1 cellular context compared by ENCODE assay signal in the genomic region with DNA sequence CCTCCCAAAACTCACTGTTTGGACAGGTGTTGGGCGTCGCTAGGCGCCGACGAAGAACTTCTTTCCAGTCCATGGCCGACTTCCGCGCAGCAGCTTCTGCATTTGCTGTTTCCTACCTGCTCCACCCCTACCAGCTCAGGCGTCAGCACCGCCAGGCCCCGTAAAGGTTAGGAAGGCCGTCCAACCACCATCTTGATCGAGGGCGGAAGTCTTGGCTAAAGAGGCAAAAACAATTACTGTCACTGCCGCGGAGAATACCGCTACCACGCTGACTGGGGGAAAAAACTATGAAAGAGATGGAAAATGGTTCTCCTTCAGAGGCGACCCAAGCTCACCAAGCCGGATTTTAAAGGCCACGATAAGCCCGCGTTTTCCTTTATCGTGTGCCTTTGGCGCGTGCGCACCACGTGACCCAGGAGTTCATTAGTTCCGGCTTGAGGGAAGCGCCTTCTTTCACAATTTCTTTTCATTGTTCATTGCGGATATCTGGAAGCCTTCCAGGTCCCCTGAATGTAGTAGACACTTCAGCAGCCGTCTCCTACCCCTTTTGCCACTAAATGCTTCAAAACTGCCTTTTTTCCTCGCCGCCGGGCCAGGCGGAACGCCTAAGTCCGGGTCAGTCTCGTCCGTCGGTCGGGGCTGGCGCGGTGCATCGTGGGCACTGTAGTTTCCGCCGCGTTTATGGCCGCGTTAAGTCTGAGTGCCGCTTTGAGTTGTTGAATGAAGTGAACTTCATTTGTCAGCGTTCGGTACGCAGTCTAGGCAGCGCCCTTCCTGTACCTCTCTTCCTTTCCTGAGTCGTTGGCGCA.
TF ChIP-seq lines count a peak whose summit lies in the region.

Gene PPP2R3C, minus strand, starts transcription at position 104 of the 809 bp plus-strand sequence. Its CDS starts 31 bp downstream, at position 73.
Gene PRORP, plus strand, starts transcription at position 666 of the 809 bp plus-strand sequence. CDS start 694 bp downstream, outside the sequence.

TF ChIP-seq in HepG2, 621 proteins besides CTCF, POLR2A, EP300 and RAD21 (continued from another document and continues in another):
- TF ChIP-seq ZBTB7A (CRISPR knock-in tag; IDR thresholded peaks at IDR 0.05) (peak; percentile 76; the same call in 1 of the 2 replicates), ZNF337 (CRISPR knock-in tag; IDR thresholded peaks at IDR 0.05; ENCODE audit: borderline replicate concordance, low read depth) (peak; percentile 99; the same call in 1 of the 2 replicates), SRY (CRISPR knock-in tag; IDR thresholded peaks at IDR 0.05) (peak; percentile 99), SRSF1 (optimal IDR thresholded peaks at IDR 0.05; ENCODE audit: low read depth, low read length) (peak; percentile 79), HIVEP1 (CRISPR knock-in tag; IDR thresholded peaks at IDR 0.05) (peak; percentile 96), ZNF782 (CRISPR knock-in tag; IDR thresholded peaks at IDR 0.05; ENCODE audit: borderline replicate concordance) (peak; percentile 96), NFYB (CRISPR knock-in tag; IDR thresholded peaks at IDR 0.05) (peak; percentile 73), ETV6 (CRISPR knock-in tag; conservative IDR thresholded peaks at IDR 0.05) (peak; percentile 86), KDM3A (CRISPR knock-in tag; IDR thresholded peaks at IDR 0.05; ENCODE audit: low read depth) (peak; percentile 62), ZNF383 (CRISPR knock-in tag; IDR thresholded peaks at IDR 0.05; ENCODE audit: borderline replicate concordance) (peak; percentile 100), ZNF281 (CRISPR knock-in tag; IDR thresholded peaks at IDR 0.05; ENCODE audit: borderline replicate concordance) (peak; percentile 79), TEAD3 (CRISPR knock-in tag; optimal IDR thresholded peaks at IDR 0.05; ENCODE audit: borderline replicate concordance) (peak; percentile 77), CENPBD1 (CRISPR knock-in tag; IDR thresholded peaks at IDR 0.05; ENCODE audit: borderline replicate concordance, low read depth) (peak; percentile 96; the same call in 1 of the 2 replicates), ZNF333 (CRISPR knock-in tag; IDR thresholded peaks at IDR 0.05; ENCODE audit: borderline replicate concordance) (peak; percentile 98), HOXA9 (CRISPR knock-in tag; IDR thresholded peaks at IDR 0.05; ENCODE audit: borderline replicate concordance) (peak; percentile 89), SNAI1 (CRISPR knock-in tag; IDR thresholded peaks at IDR 0.05; ENCODE audit: borderline replicate concordance) (peak; percentile 99), ZFP62 (CRISPR knock-in tag; IDR thresholded peaks at IDR 0.05) (no peak), NONO (IDR thresholded peaks at IDR 0.05) (no peak), NONO (CRISPR knock-in tag; conservative IDR thresholded peaks at IDR 0.05) (peak; percentile 93), ZFP91 (CRISPR knock-in tag; IDR thresholded peaks at IDR 0.05; ENCODE audit: borderline replicate concordance) (peak; percentile 98), KDM2A (CRISPR knock-in tag; IDR thresholded peaks at IDR 0.05; ENCODE audit: borderline replicate concordance, low read depth) (peak; percentile 95), ZNF451 (CRISPR knock-in tag; IDR thresholded peaks at IDR 0.05) (peak; percentile 92; the same call in 1 of the 2 replicates), SALL2 (CRISPR knock-in tag; IDR thresholded peaks at IDR 0.05) (peak; percentile 98)
- TF ChIP-seq, protein P1, sequence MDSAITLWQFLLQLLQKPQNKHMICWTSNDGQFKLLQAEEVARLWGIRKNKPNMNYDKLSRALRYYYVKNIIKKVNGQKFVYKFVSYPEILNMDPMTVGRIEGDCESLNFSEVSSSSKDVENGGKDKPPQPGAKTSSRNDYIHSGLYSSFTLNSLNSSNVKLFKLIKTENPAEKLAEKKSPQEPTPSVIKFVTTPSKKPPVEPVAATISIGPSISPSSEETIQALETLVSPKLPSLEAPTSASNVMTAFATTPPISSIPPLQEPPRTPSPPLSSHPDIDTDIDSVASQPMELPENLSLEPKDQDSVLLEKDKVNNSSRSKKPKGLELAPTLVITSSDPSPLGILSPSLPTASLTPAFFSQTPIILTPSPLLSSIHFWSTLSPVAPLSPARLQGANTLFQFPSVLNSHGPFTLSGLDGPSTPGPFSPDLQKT (CRISPR knock-in tag; IDR thresholded peaks at IDR 0.05; ENCODE audit: borderline replicate concordance) = peak; percentile 62; the same call in 1 of the 2 replicates
- TF ChIP-seq, protein P2, sequence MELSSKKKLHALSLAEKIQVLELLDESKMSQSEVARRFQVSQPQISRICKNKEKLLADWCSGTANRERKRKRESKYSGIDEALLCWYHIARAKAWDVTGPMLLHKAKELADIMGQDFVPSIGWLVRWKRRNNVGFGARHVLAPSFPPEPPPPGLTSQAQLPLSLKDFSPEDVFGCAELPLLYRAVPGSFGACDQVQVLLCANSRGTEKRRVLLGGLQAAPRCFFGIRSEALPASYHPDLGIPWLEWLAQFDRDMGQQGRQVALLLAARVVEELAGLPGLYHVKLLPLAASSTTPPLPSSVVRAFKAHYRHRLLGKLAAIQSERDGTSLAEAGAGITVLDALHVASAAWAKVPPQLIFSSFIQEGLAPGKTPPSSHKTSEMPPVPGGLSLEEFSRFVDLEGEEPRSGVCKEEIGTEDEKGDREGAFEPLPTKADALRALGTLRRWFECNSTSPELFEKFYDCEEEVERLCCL (CRISPR knock-in tag; IDR thresholded peaks at IDR 0.05; ENCODE audit: borderline replicate concordance) = peak; percentile 89
- TF ChIP-seq, protein P3, sequence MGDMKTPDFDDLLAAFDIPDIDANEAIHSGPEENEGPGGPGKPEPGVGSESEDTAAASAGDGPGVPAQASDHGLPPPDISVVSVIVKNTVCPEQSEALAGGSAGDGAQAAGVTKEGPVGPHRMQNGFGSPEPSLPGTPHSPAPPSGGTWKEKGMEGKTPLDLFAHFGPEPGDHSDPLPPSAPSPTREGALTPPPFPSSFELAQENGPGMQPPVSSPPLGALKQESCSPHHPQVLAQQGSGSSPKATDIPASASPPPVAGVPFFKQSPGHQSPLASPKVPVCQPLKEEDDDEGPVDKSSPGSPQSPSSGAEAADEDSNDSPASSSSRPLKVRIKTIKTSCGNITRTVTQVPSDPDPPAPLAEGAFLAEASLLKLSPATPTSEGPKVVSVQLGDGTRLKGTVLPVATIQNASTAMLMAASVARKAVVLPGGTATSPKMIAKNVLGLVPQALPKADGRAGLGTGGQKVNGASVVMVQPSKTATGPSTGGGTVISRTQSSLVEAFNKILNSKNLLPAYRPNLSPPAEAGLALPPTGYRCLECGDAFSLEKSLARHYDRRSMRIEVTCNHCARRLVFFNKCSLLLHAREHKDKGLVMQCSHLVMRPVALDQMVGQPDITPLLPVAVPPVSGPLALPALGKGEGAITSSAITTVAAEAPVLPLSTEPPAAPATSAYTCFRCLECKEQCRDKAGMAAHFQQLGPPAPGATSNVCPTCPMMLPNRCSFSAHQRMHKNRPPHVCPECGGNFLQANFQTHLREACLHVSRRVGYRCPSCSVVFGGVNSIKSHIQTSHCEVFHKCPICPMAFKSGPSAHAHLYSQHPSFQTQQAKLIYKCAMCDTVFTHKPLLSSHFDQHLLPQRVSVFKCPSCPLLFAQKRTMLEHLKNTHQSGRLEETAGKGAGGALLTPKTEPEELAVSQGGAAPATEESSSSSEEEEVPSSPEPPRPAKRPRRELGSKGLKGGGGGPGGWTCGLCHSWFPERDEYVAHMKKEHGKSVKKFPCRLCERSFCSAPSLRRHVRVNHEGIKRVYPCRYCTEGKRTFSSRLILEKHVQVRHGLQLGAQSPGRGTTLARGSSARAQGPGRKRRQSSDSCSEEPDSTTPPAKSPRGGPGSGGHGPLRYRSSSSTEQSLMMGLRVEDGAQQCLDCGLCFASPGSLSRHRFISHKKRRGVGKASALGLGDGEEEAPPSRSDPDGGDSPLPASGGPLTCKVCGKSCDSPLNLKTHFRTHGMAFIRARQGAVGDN (CRISPR knock-in tag; IDR thresholded peaks at IDR 0.05) = peak; percentile 99
- TF ChIP-seq, protein P4, sequence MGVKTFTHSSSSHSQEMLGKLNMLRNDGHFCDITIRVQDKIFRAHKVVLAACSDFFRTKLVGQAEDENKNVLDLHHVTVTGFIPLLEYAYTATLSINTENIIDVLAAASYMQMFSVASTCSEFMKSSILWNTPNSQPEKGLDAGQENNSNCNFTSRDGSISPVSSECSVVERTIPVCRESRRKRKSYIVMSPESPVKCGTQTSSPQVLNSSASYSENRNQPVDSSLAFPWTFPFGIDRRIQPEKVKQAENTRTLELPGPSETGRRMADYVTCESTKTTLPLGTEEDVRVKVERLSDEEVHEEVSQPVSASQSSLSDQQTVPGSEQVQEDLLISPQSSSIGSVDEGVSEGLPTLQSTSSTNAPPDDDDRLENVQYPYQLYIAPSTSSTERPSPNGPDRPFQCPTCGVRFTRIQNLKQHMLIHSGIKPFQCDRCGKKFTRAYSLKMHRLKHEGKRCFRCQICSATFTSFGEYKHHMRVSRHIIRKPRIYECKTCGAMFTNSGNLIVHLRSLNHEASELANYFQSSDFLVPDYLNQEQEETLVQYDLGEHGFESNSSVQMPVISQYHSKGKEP (CRISPR knock-in tag; IDR thresholded peaks at IDR 0.05) = peak; percentile 94; the same call in 1 of the 2 replicates
